In the genomic region with DNA sequence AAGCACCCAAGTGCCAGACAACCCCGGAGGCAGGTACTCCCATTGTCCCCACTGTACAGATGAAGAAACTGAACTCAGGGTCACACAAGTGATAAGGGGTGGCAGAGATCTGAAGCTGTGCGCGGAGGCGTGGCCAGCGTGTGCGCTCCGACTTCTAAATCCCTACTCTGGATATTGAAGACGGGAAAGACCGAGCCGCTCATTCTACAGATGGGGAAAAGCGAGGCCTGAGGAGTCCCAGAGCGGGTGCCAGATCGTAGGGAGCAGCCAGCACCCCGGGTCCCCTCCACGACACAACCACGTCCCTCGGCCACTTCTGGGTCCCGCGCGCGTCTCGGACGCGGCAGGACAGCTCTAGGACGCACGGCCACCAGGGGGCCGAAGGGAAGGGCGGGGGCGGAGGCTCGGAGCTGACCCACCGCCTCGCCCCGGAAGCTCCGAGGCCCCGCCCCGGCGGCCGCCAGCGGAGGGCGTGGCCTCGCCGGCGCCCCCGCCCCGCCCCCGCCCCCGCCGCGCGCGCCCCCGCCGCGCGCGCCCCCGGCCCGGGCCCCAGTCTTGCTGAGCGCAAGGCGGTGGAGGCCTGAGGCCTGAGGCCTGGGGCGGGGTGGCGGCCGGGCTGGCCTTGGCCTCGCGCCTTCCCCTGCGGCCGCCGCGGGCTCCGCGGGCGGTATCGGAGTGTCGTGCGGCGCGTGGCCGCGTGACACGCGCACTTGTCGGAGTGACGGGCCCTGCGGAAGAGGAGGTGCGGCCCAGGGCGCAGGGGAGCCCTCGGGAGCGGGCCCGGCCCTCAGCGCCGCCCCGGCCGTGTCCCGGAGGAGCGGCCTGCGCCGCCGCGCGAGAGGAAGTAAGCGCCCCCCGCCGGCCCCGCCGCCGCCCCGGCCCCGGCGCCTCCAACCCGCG, we compare ENCODE assay signal across 8 cellular contexts. TPM values are rescaled to one million over a fixed set of nuclear protein-coding genes. Genes with fewer than 3 reads are reported as not detected.
A peak's percentile ranks its signal among the peaks of the same experiment; 100 is the strongest.
DNase-seq lines count a peak whose midpoint lies in the region; ATAC-seq and TF ChIP-seq lines count a peak whose summit lies in the region.

Gene H6PD (plus strand): TSS at position 552 of the 900 bp plus-strand sequence. CDS start 10,161 bp downstream, outside the sequence.

- POLR2A ChIA-PET in BJ (lab: Charles Lee), result no interaction called here

- H3K27me3 ChIP-seq in BJ (ENCODE audit: control insufficient read depth, insufficient read depth, low read length) (no peaks in the 10 kb centered on the region), endocrine pancreas (ENCODE audit: control insufficient read depth, insufficient read depth, low read length) (no peaks in the 10 kb centered on the region)

- peak within 1 kb of the TSS; percentile 81 for H3K27ac ChIP-seq in mesodermal cell (ENCODE audit: low read depth, low read length, severe bottlenecking)

- CTCF ChIA-PET in BJ (lab: Yijun Ruan, JAX), result interaction anchor here (0.6 to 2.4 kb wide), 20 partner anchors 9 to 339 kb away, joined by 3 to 16 read pairs (median 4); partner anchors contain the start of gene GPR157

- peak within 1 kb of the TSS; percentile 82 for H3K9ac ChIP-seq in endocrine pancreas (ENCODE audit: control insufficient read depth, insufficient read depth, low read length)

- no peak for DNase-seq in BJ (ENCODE audit: low read depth)
- DNase-seq in NCI-H82 (lab: John Stamatoyannopoulos, UW), result peak; percentile 87
- peak; percentile 46 to 58 (median 54) for DNase-seq in activated CD8-positive, alpha-beta memory T cell treated with anti-CD3 and anti-CD28 coated beads for 48 hours (ENCODE audit: low read depth in 2 of 3, low spot score in 2 of 3)
- peak; percentile 42 to 56 for DNase-seq in stimulated activated CD8-positive, alpha-beta memory T cell treated with anti-CD3 and anti-CD28 coated beads, Interleukin-15, amount 100 ng/mL, for 4 hours (ENCODE audit: low read depth in 2 of 2)

- H3K4me3 ChIP-seq in BJ (ENCODE audit: low read depth, low read length) (peak within 1 kb of the TSS; percentile 62), endocrine pancreas (ENCODE audit: control insufficient read depth, insufficient read depth, low read length) (peak within 1 kb of the TSS; percentile 32), mesodermal cell (ENCODE audit: extremely low read depth, insufficient read depth, low read length, poor library complexity, severe bottlenecking) (peak within 1 kb of the TSS; percentile 50)

- ATAC-seq in GM18873 (IDR thresholded peaks at IDR 0.05; ENCODE audit: low FRiP score, unreplicated experiment), result peak; percentile 63
- ATAC-seq in HG03135 (IDR thresholded peaks at IDR 0.05; ENCODE audit: unreplicated experiment), result peak; percentile 76

- H3K9me3 ChIP-seq in endocrine pancreas (ENCODE audit: control insufficient read depth, low read length) (no peaks in the 10 kb centered on the region), mesodermal cell (ENCODE audit: control insufficient read depth, low read length) (no peaks in the 10 kb centered on the region)

- H3K4me1 ChIP-seq in endocrine pancreas (ENCODE audit: control insufficient read depth, insufficient read depth, low read length) (no peaks in the 10 kb centered on the region), mesodermal cell (ENCODE audit: control insufficient read depth, insufficient read depth, low read length, poor library complexity, severe bottlenecking) (peaks cover 7% of the 10 kb centered on the region)

- peak; percentile 79 for TF ChIP-seq CTCF in BJ (IDR thresholded peaks at IDR 0.05; ENCODE audit: insufficient read depth, low read depth, low read length)

- H3K36me3 ChIP-seq in BJ (ENCODE audit: control insufficient read depth, insufficient read depth, low read length) (no peaks in the 10 kb centered on the region), endocrine pancreas (ENCODE audit: control insufficient read depth, insufficient read depth, low read length) (no peaks in the 10 kb centered on the region), mesodermal cell (ENCODE audit: control insufficient read depth, insufficient read depth, low read length) (no peaks in the 10 kb centered on the region)

- 1 to 2% methylated on average over 57 to 61 of the region's 111 CpGs for WGBS in mesodermal cell (ENCODE audit: insufficient coverage in 2 of 2), 2 experiments

RNA-seq across cellular contexts. Expression of gene H6PD, which starts in this region (rescaled TPM):
- polyA plus RNA-seq in BJ (2011; rRNA removed), result 12.0 and 16.6 TPM in 2 replicates
- 13.7 and 15.1 TPM in 2 replicates for polyA minus RNA-seq in BJ (2011; rRNA and poly(A)+ RNA removed)
- 15.0 TPM for polyA plus RNA-seq in mesodermal cell (2013, experiment 1 of 2)
- 13.4 TPM for polyA plus RNA-seq in mesodermal cell (2013, experiment 2 of 2)
